Comparison of ENCODE assay signal across 19 cellular contexts in genomic region chr13:112509190-112509589, GRCh38.
"Had no signal": no experiment of that assay in that cellular context is flagged by ENCODE, and none has a peak within 500 bp of the region (broad histone marks: within the 10 kb centered on the region; RNA-seq: fewer than 3 reads in every experiment).

No MANE protein-coding gene starts in this region.

- H3K27me3 ChIP-seq: gastroesophageal sphincter had no signal

- H3K27ac ChIP-seq: coronary artery, epithelial cell of prostate, gastroesophageal sphincter, parathyroid adenoma, VCaP had no signal

- H3K27me3 Mint-ChIP-seq: activated naive CD8-positive, alpha-beta T cell treated with anti-CD3 and anti-CD28 coated beads, Interleukin-2, amount 50 U/mL, for 24 hours; brain; natural killer cell treated with Interleukin-12 subunit alpha and Interleukin-12 subunit beta and Interleukin-15 and Interleukin-18, amount 100 ng/mL, for 72 hours; stimulated activated memory B cell treated with anti-CD40 and anti-IgM and Interleukin-4, amounts not matched to agents 10 μg/mL and 1 μg/mL and 100 μg/mL, for 72 hours had no signal

- H3K9me3 Mint-ChIP-seq: activated naive CD8-positive, alpha-beta T cell treated with anti-CD3 and anti-CD28 coated beads, Interleukin-2, amount 50 U/mL, for 24 hours; activated T-helper 1 cell treated with anti-CD3 and anti-CD28 coated beads, Interleukin-12 subunit alpha, Interleukin-12 subunit beta, Interleukin-2, Interleukin-4 antibody, amounts not matched to agents 30 ng/mL and 10 ng/mL and 1 ng/mL, durations not matched to agents 14 hours and 24 hours and 36 hours; endodermal cell; natural killer cell treated with Interleukin-12 subunit alpha and Interleukin-12 subunit beta and Interleukin-15 and Interleukin-18, amount 100 ng/mL, for 72 hours; stimulated activated memory B cell treated with anti-CD40 and anti-IgM and Interleukin-4, amounts not matched to agents 10 μg/mL and 1 μg/mL and 100 μg/mL, for 72 hours had no signal

- ATAC-seq: activated naive CD8-positive, alpha-beta T cell treated with anti-CD3 and anti-CD28 coated beads, Interleukin-2, amount 50 U/mL, for 24 hours; gastroesophageal sphincter; natural killer cell treated with Interleukin-12 subunit alpha and Interleukin-12 subunit beta and Interleukin-15 and Interleukin-18, amount 100 ng/mL, for 72 hours; stimulated activated memory B cell treated with anti-CD40 and anti-IgM and Interleukin-4, amounts not matched to agents 10 μg/mL and 1 μg/mL and 100 μg/mL, for 72 hours had no signal

- H3K27ac Mint-ChIP-seq: activated CD8-positive, alpha-beta T cell treated with anti-CD3 and anti-CD28 coated beads, Interleukin-2, amount 10 ng/mL, durations not matched to agents 7 days and 5 days; activated naive CD8-positive, alpha-beta T cell treated with anti-CD3 and anti-CD28 coated beads, Interleukin-2, amount 50 U/mL, for 24 hours; activated T-helper 1 cell treated with anti-CD3 and anti-CD28 coated beads, Interleukin-12 subunit alpha, Interleukin-12 subunit beta, Interleukin-2, Interleukin-4 antibody, amounts not matched to agents 30 ng/mL and 10 ng/mL and 1 ng/mL, durations not matched to agents 14 hours and 24 hours and 36 hours; endodermal cell; stimulated activated memory B cell treated with anti-CD40 and anti-IgM and Interleukin-4, amounts not matched to agents 10 μg/mL and 1 μg/mL and 100 μg/mL, for 72 hours had no signal

- H3K4me3 Mint-ChIP-seq: activated CD8-positive, alpha-beta T cell treated with anti-CD3 and anti-CD28 coated beads, Interleukin-2, amount 10 ng/mL, durations not matched to agents 7 days and 5 days; activated naive CD8-positive, alpha-beta T cell treated with anti-CD3 and anti-CD28 coated beads, Interleukin-2, amount 50 U/mL, for 24 hours; activated T-helper 1 cell treated with anti-CD3 and anti-CD28 coated beads, Interleukin-12 subunit alpha, Interleukin-12 subunit beta, Interleukin-2, Interleukin-4 antibody, amounts not matched to agents 30 ng/mL and 10 ng/mL and 1 ng/mL, durations not matched to agents 14 hours and 24 hours and 36 hours; brain; endodermal cell; natural killer cell treated with Interleukin-12 subunit alpha and Interleukin-12 subunit beta and Interleukin-15 and Interleukin-18, amount 100 ng/mL, for 72 hours; stimulated activated memory B cell treated with anti-CD40 and anti-IgM and Interleukin-4, amounts not matched to agents 10 μg/mL and 1 μg/mL and 100 μg/mL, for 72 hours had no signal

- DNase-seq: activated CD4-positive, alpha-beta T cell treated with anti-CD3 and anti-CD28 coated beads, Interleukin-2, amount 50 U/mL, for 1 hour; activated CD4-positive, CD25-positive, alpha-beta regulatory T cell treated with anti-CD3 and anti-CD28 coated beads, Interleukin-2, amount 50 U/mL, for 72 hours; activated CD8-positive, alpha-beta T cell treated with anti-CD3 and anti-CD28 coated beads, Interleukin-2, amount 10 ng/mL, durations not matched to agents 7 days and 5 days; activated gamma-delta T cell; activated naive CD4-positive, alpha-beta T cell treated with anti-CD3 and anti-CD28 coated beads, Interleukin-2, amount 50 U/mL, for 16 hours; activated naive CD8-positive, alpha-beta T cell treated with anti-CD3 and anti-CD28 coated beads, Interleukin-2, amount 50 U/mL, for 24 hours; left cardiac atrium; SK-N-SH; stimulated activated CD4-positive, alpha-beta T cell treated with anti-CD3 and anti-CD28 coated beads, Interleukin-2, amount 100 ng/mL, for 24 hours had no signal

- H3K9me3 ChIP-seq: gastroesophageal sphincter, SK-N-SH had no signal

- H3K4me1 Mint-ChIP-seq: stimulated activated memory B cell treated with anti-CD40 and anti-IgM and Interleukin-4, amounts not matched to agents 10 μg/mL and 1 μg/mL and 100 μg/mL, for 72 hours had no signal

- H3K4me3 ChIP-seq: coronary artery, gastroesophageal sphincter had no signal
